In genomic region chr6:3118353-3119039, GRCh38 we compare ENCODE assay signal across 8 cellular contexts. TPM values are rescaled to one million over a fixed set of nuclear protein-coding genes. Genes with fewer than 3 reads are reported as not detected.
DNase-seq lines count a peak whose midpoint lies in the region; ATAC-seq and TF ChIP-seq lines count a peak whose summit lies in the region.

Gene BPHL (plus strand): TSS chr6:3118711. CDS start chr6:3118741, 30 bp downstream.

- H3K4me1 Mint-ChIP-seq in activated B cell treated with CpG ODN at 0.5 μM for 24 hours (peaks cover 16% of the 10 kb centered on the region), immature natural killer cell (peaks cover 16 to 17% of the 10 kb centered on the region in 2 donors)

- intact Hi-C loops in activated B cell treated with CpG ODN at 0.5 μM for 24 hours (cut with micrococcal nuclease): loop anchor here (1.0 to 5.0 kb wide), 11 partner anchors 8 to 903 kb away; partner anchors contain the start of genes NQO2, PSMG4, TUBB2A and WRNIP1

- TF ChIP-seq CTCF in activated B cell treated with CpG ODN at 0.5 μM for 24 hours (IDR thresholded peaks at IDR 0.05): no peak

- peak within 1 kb of the TSS; percentile 95 for H3K27ac ChIP-seq in caudate nucleus (ENCODE audit: low read depth, low read length)

- TF ChIP-seq POLR2A in GM18951 (IDR thresholded peaks at IDR 0.05; ENCODE audit: extremely low read depth, insufficient read depth, insufficient read length): peak; percentile 84

- peak; percentile 100 for DNase-seq in AG08396 (ENCODE audit: low spot score)
- DNase-seq in NCI-H2227 treated with DMSO at 0.1 percent for 48 hours (lab: John Stamatoyannopoulos, UW): peak; percentile 93
- DNase-seq in activated B cell treated with CpG ODN at 0.5 μM for 24 hours: peak; percentile 100
- peak; percentile 54 to 99 (median 96) for DNase-seq in caudate nucleus (lab: John Stamatoyannopoulos, UW)
- DNase-seq in immature natural killer cell: peak; percentile 99 to 100 (median 100)
- DNase-seq in smooth muscle cell of the brain vasculature (ENCODE audit: low read depth, low spot score): peak; percentile 77

- POLR2A ChIA-PET in activated B cell treated with CpG ODN at 0.5 μM for 24 hours (lab: Charles Lee): interaction anchor here (0.6 to 1.4 kb wide), 14 partner anchors 21 to 1886 kb away, joined by 3 to 9 read pairs (median 4); partner anchors contain the start of genes PSMG4, RIPK1, RPP40 and TUBB2A

- H3K9me3 Mint-ChIP-seq in activated B cell treated with CpG ODN at 0.5 μM for 24 hours (no peaks in the 10 kb centered on the region), immature natural killer cell (no peaks in the 10 kb centered on the region)

- H3K27me3 Mint-ChIP-seq in activated B cell treated with CpG ODN at 0.5 μM for 24 hours (no peaks in the 10 kb centered on the region), immature natural killer cell (ENCODE audit: low read depth in 3 of 3) (peaks cover 8 to 9% (median 8%) of the 10 kb centered on the region in 3 donors)

- H3K27ac Mint-ChIP-seq in activated B cell treated with CpG ODN at 0.5 μM for 24 hours (peak within 1 kb of the TSS; percentile 93), immature natural killer cell (peak within 1 kb of the TSS; percentile 89 to 94 (median 91))

- H3K4me3 Mint-ChIP-seq in activated B cell treated with CpG ODN at 0.5 μM for 24 hours (peak within 1 kb of the TSS; percentile 89), immature natural killer cell (peak within 1 kb of the TSS; percentile 83 to 94 (median 90))

- CTCF ChIA-PET in activated B cell treated with CpG ODN at 0.5 μM for 24 hours (lab: Charles Lee): no interaction called here

- H3K36me3 Mint-ChIP-seq in activated B cell treated with CpG ODN at 0.5 μM for 24 hours (ENCODE audit: low read depth) (peaks cover 14% of the 10 kb centered on the region), immature natural killer cell (no peaks in the 10 kb centered on the region)

- peak; percentile 93 for ATAC-seq in HG03175 (IDR thresholded peaks at IDR 0.05; ENCODE audit: unreplicated experiment)
- peak; percentile 92 for ATAC-seq in activated B cell treated with CpG ODN at 0.5 μM for 24 hours (ENCODE audit: low read depth)

- in situ Hi-C loops in GM18951 (cut with MboI; ENCODE audit: low sequenced_read_pairs, unreplicated experiment): no loop called here

RNA-seq across cellular contexts. Expression of gene BPHL, which starts in this region (rescaled TPM):
- total RNA-seq in activated B cell treated with CpG ODN at 0.5 μM for 24 hours: 10.5 and 11.0 TPM in 2 replicates
- 1 to 10 TPM; 7.5 to 9.7 (median 9.1) TPM for polyA plus RNA-seq in immature natural killer cell

Comparison
In these comparisons a context has a peak if more than half of its experiments do, and no peak if none do; other contexts are left out.
1. Peak in every context shown above with its lines: DNase-seq, ATAC-seq and H3K27ac ChIP-seq.